In genomic region chrX:13733506-13733905, GRCh38 we compare ENCODE assay signal across 9 cellular contexts. TPM values are rescaled to one million over a fixed set of nuclear protein-coding genes. Genes with fewer than 3 reads are reported as not detected.
DNase-seq lines count a peak whose midpoint lies in the region; ATAC-seq, FAIRE-seq and TF ChIP-seq lines count a peak whose summit lies in the region.
"Had no signal": no experiment of that assay in that cellular context is flagged by ENCODE, and none has a peak within 500 bp of the region (broad histone marks: within the 10 kb centered on the region; RNA-seq: fewer than 3 reads in every experiment).

No MANE protein-coding gene starts in this region.

- peak overlapping the region; percentile 97 for H3K4me3 Mint-ChIP-seq in memory B cell

- H3K27me3 ChIP-seq in cardiac muscle cell (no peaks in the 10 kb centered on the region), GM12878 (replicated peaks in 1 of 2; ENCODE audit: control insufficient read depth in 2 of 2, insufficient read depth in 2 of 2, low read length in 1 of 2) (no peaks in the 10 kb centered on the region), uterus (no peaks in the 10 kb centered on the region)

- H3K4me3 ChIP-seq in cardiac muscle cell (peak overlapping the region; percentile 77), GM12878 (peak overlapping the region; percentile 78), uterus (peak overlapping the region; percentile 60 to 61)

- no peaks in the 10 kb centered on the region for H3K9me3 Mint-ChIP-seq in memory B cell

- TF ChIP-seq CTCF in cardiac muscle cell (IDR thresholded peaks at IDR 0.05; ENCODE audit: low read depth, low read length): no peak
- TF ChIP-seq CTCF in GM12878 (IDR thresholded peaks at IDR 0.05 in 2 of 3, conservative IDR thresholded peaks at IDR 0.05 in 1 of 3; ENCODE audit: control insufficient read depth in 2 of 3, extremely low read depth in 1 of 3, insufficient read depth in 1 of 3, low read depth in 3 of 3, low read length in 3 of 3): no peak
- TF ChIP-seq CTCF in uterus (IDR thresholded peaks at IDR 0.05): no peak

- DNase-seq in cardiac muscle cell (ENCODE audit: low read depth in 1 of 2, low spot score in 1 of 2) (no peak), Right ventricle myocardium inferior (ENCODE audit: missing footprints) (no peak), GM12878 (ENCODE audit: low read depth, low spot score) (no peak), memory B cell (ENCODE audit: low spot score in 2 of 2) (no peak), uterus (no peak), NCI-H128 (lab: John Stamatoyannopoulos, UW; ENCODE audit: unreplicated experiment) (no peak), COLO829 (ENCODE audit: low spot score) (no peak)
- DNase-seq: KBM-7 had no signal

- peaks cover 26% of the 10 kb centered on the region for H3K4me1 Mint-ChIP-seq in memory B cell

- CTCF ChIA-PET in GM12878 (lab: Yijun Ruan, JAX): interaction anchor here (1.4 to 8.2 kb wide), 5 partner anchors 12 to 74 kb away, joined by 5 to 113 read pairs (median 5); no protein-coding TSS in a partner anchor

- H3K4me1 ChIP-seq in cardiac muscle cell (ENCODE audit: low read depth): peaks cover 13% of the 10 kb centered on the region
- no peaks in the 10 kb centered on the region for H3K4me1 ChIP-seq in GM12878 (ENCODE audit: control insufficient read depth, insufficient read depth, low read length)
- no peaks in the 10 kb centered on the region for H3K4me1 ChIP-seq in uterus

- POLR2A ChIA-PET in GM12878 (lab: Charles Lee): interaction anchor here (2.7 to 8.3 kb wide), 2 partner anchors 39 to 46 kb away, joined by 16 to 130 read pairs; partner anchors contain the start of gene RAB9A

- TF ChIP-seq POLR2A in GM12878 (IDR thresholded peaks at IDR 0.05; ENCODE audit: low read depth, low read length): no peak
- TF ChIP-seq POLR2A in uterus (IDR thresholded peaks at IDR 0.05): no peak

- no peaks in the 10 kb centered on the region for H4K20me1 ChIP-seq in GM12878 (ENCODE audit: control insufficient read depth, insufficient read depth)

- H3K36me3 ChIP-seq in cardiac muscle cell: peaks cover 12% of the 10 kb centered on the region
- no peaks in the 10 kb centered on the region; a peak in 1 of 4 replicates for H3K36me3 ChIP-seq in GM12878 (ENCODE audit: control insufficient read depth in 2 of 2, insufficient read depth in 2 of 2, low read length in 1 of 2)
- H3K36me3 ChIP-seq in uterus: no peaks in the 10 kb centered on the region

- H3K27me3 Mint-ChIP-seq in memory B cell: no peaks in the 10 kb centered on the region

- in situ Hi-C loops in GM12878 (cut with MboI): no loop called here

- H3K27ac ChIP-seq in cardiac muscle cell (peak overlapping the region; percentile 90), GM12878 (ENCODE audit: control insufficient read depth, insufficient read depth) (peak overlapping the region; percentile 87), uterus (peak overlapping the region; percentile 83 to 87)

- H3K9me3 ChIP-seq in cardiac muscle cell (ENCODE audit: low read depth): no peaks in the 10 kb centered on the region
- H3K9me3 ChIP-seq in GM12878 (replicated peaks; ENCODE audit: control insufficient read depth, insufficient read depth, low read length): no peaks in the 10 kb centered on the region
- H3K9me3 ChIP-seq in uterus: no peaks in the 10 kb centered on the region

- TF ChIP-seq RAD21 in GM12878 (IDR thresholded peaks at IDR 0.05; ENCODE audit: insufficient read depth, low read depth, low read length): no peak

- peak; percentile 38 for FAIRE-seq in GM12878 (lab: Jason Lieb, UNC)

- SMC1A ChIA-PET in GM12878 (lab: Charles Lee; ENCODE audit: uncharacterized antibody, unreplicated experiment): interaction anchor here (0.6 to 6.8 kb wide), 12 partner anchors 8 to 298 kb away, joined by 3 to 173 read pairs (median 8); partner anchors contain the start of gene RAB9A

- ATAC-seq in Right ventricle myocardium inferior (no peak), GM12878 (no peak), memory B cell (ENCODE audit: low read depth) (no peak), HG02938 (IDR thresholded peaks at IDR 0.05; ENCODE audit: unreplicated experiment) (no peak)

- H3K36me3 Mint-ChIP-seq in memory B cell: peaks cover 10% of the 10 kb centered on the region

- peak overlapping the region; percentile 60 for H3K9ac ChIP-seq in GM12878 (ENCODE audit: control insufficient read depth, insufficient read depth, low read length)

- RAD21 ChIA-PET in GM12878 (lab: Charles Lee; ENCODE audit: unreplicated experiment): interaction anchor here (0.9 to 7.9 kb wide), 13 partner anchors 9 to 643 kb away, joined by 3 to 201 read pairs (median 8); partner anchors contain the start of gene RAB9A

- H3K27ac Mint-ChIP-seq in memory B cell: peak overlapping the region; percentile 95

- peak overlapping the region; percentile 86 for H3K4me2 ChIP-seq in GM12878 (ENCODE audit: control insufficient read depth, insufficient read depth)

- WGBS in GM12878 (ENCODE audit: insufficient coverage, insufficient replicate concordance, low lambda C conversion rate, missing lambda C conversion rate): 14% methylated on average over 4 of the region's 4 CpGs

- BruUV-seq in GM12878 (replicated peaks; lab: Mats Ljungman, UMichigan): TSS peak; percentile 73

- intact Hi-C loops in Right ventricle myocardium inferior (cut with DNase I) (loop anchor here (5.0 kb wide), 2 partner anchors 41 to 71 kb away; no protein-coding TSS in a partner anchor), GM12878 (cut with micrococcal nuclease; ENCODE audit: unreplicated experiment) (loop anchor here (5.0 kb wide), 2 partner anchors 76 to 1139 kb away; partner anchors contain the start of genes FANCB and MOSPD2), uterus (cut with DNase I; ENCODE audit: low total_unique reads) (loop anchor here (10.0 kb wide), 1 partner anchor 49 kb away; the partner anchor contains the start of gene RAB9A)

- peaks cover 58% of the 10 kb centered on the region for H3K79me2 ChIP-seq in GM12878 (ENCODE audit: control insufficient read depth, insufficient read depth, low read length)

- TF ChIP-seq EP300 in GM12878 (IDR thresholded peaks at IDR 0.05; ENCODE audit: borderline replicate concordance in 1 of 2, control insufficient read depth in 1 of 2, low read depth in 2 of 2, low read length in 2 of 2): no peak

- no peak overlapping the region for H2AFZ ChIP-seq in GM12878 (ENCODE audit: control insufficient read depth, low read depth, low read length)

RNA-seq across cellular contexts. Expression of gene TRAPPC2, which starts 0.9 kb away (rescaled TPM):
- 22.4 and 25.2 TPM in 2 replicates for total RNA-seq in cardiac muscle cell
- 27.9 and 35.1 TPM in 2 replicates for polyA plus RNA-seq in cardiac muscle cell
- total RNA-seq in Right ventricle myocardium inferior: 7.1 TPM
- total RNA-seq in GM12878 (2013; cell fraction: nucleolus; rRNA removed): 27.6 and 32.3 TPM in 2 replicates
- 21.0 and 30.0 TPM in 2 replicates for total RNA-seq in GM12878 (2014; rRNA removed)
- 24.8 and 26.2 TPM in 2 replicates for total RNA-seq in GM12878 (2014; rRNA removed; fragmentation: Illumina TruSeq; extraction: Trizol)
- total RNA-seq in GM12878 (2021): 17.5 and 17.8 TPM in 2 replicates
- 23.8 TPM for polyA plus RNA-seq in GM12878 (2011; ENCODE audit: low read depth)
- polyA plus RNA-seq in GM12878 (2011; rRNA removed): 28.4 and 30.7 TPM in 2 replicates
- polyA plus RNA-seq in GM12878 (2011; cell fraction: cytosol; rRNA removed): 13.5 and 19.6 TPM in 2 replicates
- 11.8 and 13.8 TPM in 2 replicates for polyA plus RNA-seq in GM12878 (2011; cell fraction: nucleus; rRNA removed)
- 14.5 and 17.8 TPM in 2 replicates for polyA plus RNA-seq in GM12878 (2012)
- polyA plus RNA-seq in GM12878 (2014; fragmentation: Illumina TruSeq; extraction: Trizol): 14.6 and 23.0 TPM in 2 replicates
- polyA plus RNA-seq in GM12878 (2014; fragmentation: Nextera tagmentation; extraction: Ambion mirVana): 10 to 100 TPM; 18.3 to 27.5 TPM
- polyA plus RNA-seq in GM12878 (2014; rRNA removed): 12.4 and 14.8 TPM in 2 replicates
- 10 to 100 TPM; 21.6 to 26.6 TPM for polyA plus RNA-seq in GM12878 (2016; fragmentation: Nextera tagmentation; extraction: Ambion mirVana)
- 15.3 and 18.7 TPM in 2 replicates for polyA minus RNA-seq in GM12878 (2011; rRNA and poly(A)+ RNA removed)
- polyA minus RNA-seq in GM12878 (2011; cell fraction: cytosol; rRNA and poly(A)+ RNA removed): 10.3 and 13.9 TPM in 2 replicates
- 10.0 and 15.9 TPM in 2 replicates for polyA minus RNA-seq in GM12878 (2011; cell fraction: nucleus; rRNA and poly(A)+ RNA removed)
- total RNA-seq in uterus: 10 to 100 TPM in 3 of 4 donors, 1 to 10 TPM in 1; 5.6 to 48.0 (median 22.8) TPM

RNA-seq across cellular contexts. Expression of gene OFD1, which starts 1.0 kb away (rescaled TPM):
- total RNA-seq in cardiac muscle cell: 45.0 and 46.6 TPM in 2 replicates
- 48.0 and 69.7 TPM in 2 replicates for polyA plus RNA-seq in cardiac muscle cell
- total RNA-seq in Right ventricle myocardium inferior: 7.1 TPM
- 173 and 178 TPM in 2 replicates for total RNA-seq in GM12878 (2013; cell fraction: nucleolus; rRNA removed)
- 22.4 and 27.7 TPM in 2 replicates for total RNA-seq in GM12878 (2014; rRNA removed)
- total RNA-seq in GM12878 (2014; rRNA removed; fragmentation: Illumina TruSeq; extraction: Trizol): 39.5 and 43.7 TPM in 2 replicates
- 30.6 and 34.0 TPM in 2 replicates for total RNA-seq in GM12878 (2021)
- 17.6 TPM for polyA plus RNA-seq in GM12878 (2011; ENCODE audit: low read depth)
- 77.2 and 107 TPM in 2 replicates for polyA plus RNA-seq in GM12878 (2011; rRNA removed)
- 32.3 and 33.2 TPM in 2 replicates for polyA plus RNA-seq in GM12878 (2011; cell fraction: cytosol; rRNA removed)
- polyA plus RNA-seq in GM12878 (2011; cell fraction: nucleus; rRNA removed): 186 and 224 TPM in 2 replicates
- polyA plus RNA-seq in GM12878 (2012): 25.2 and 35.0 TPM in 2 replicates
- 33.3 and 43.7 TPM in 2 replicates for polyA plus RNA-seq in GM12878 (2014; fragmentation: Illumina TruSeq; extraction: Trizol)
- 10 to 100 TPM; 43.0 to 64.5 TPM for polyA plus RNA-seq in GM12878 (2014; fragmentation: Nextera tagmentation; extraction: Ambion mirVana)
- polyA plus RNA-seq in GM12878 (2014; rRNA removed): 23.6 and 23.7 TPM in 2 replicates
- 10 to 100 TPM; 32.6 to 34.2 TPM for polyA plus RNA-seq in GM12878 (2016; fragmentation: Nextera tagmentation; extraction: Ambion mirVana)
- 38.1 and 44.5 TPM in 2 replicates for polyA minus RNA-seq in GM12878 (2011; rRNA and poly(A)+ RNA removed)
- polyA minus RNA-seq in GM12878 (2011; cell fraction: cytosol; rRNA and poly(A)+ RNA removed): 18.8 and 19.2 TPM in 2 replicates
- 85.6 and 109 TPM in 2 replicates for polyA minus RNA-seq in GM12878 (2011; cell fraction: nucleus; rRNA and poly(A)+ RNA removed)
- total RNA-seq in uterus: 100 to 1,000 TPM in 1 of 4 donors, 10 to 100 TPM in 3; 24.1 to 172 (median 49.7) TPM

RNA-seq across cellular contexts. Expression of gene RAB9A, which starts 44.6 kb away (rescaled TPM):
- total RNA-seq in cardiac muscle cell: 33.7 and 34.8 TPM in 2 replicates
- 36.3 and 56.6 TPM in 2 replicates for polyA plus RNA-seq in cardiac muscle cell
- total RNA-seq in Right ventricle myocardium inferior: 20.7 TPM
- total RNA-seq in GM12878 (2013; cell fraction: nucleolus; rRNA removed): 34.3 and 39.0 TPM in 2 replicates
- 42.1 and 54.1 TPM in 2 replicates for total RNA-seq in GM12878 (2014; rRNA removed)
- total RNA-seq in GM12878 (2014; rRNA removed; fragmentation: Illumina TruSeq; extraction: Trizol): 50.5 and 53.1 TPM in 2 replicates
- 43.2 and 44.2 TPM in 2 replicates for total RNA-seq in GM12878 (2021)
- polyA plus RNA-seq in GM12878 (2011; ENCODE audit: low read depth): 21.1 TPM
- polyA plus RNA-seq in GM12878 (2011; rRNA removed): 142 and 180 TPM in 2 replicates
- 58.5 and 62.9 TPM in 2 replicates for polyA plus RNA-seq in GM12878 (2011; cell fraction: cytosol; rRNA removed)
- polyA plus RNA-seq in GM12878 (2011; cell fraction: nucleus; rRNA removed): 50.2 and 59.5 TPM in 2 replicates
- 31.9 and 49.2 TPM in 2 replicates for polyA plus RNA-seq in GM12878 (2012)
- polyA plus RNA-seq in GM12878 (2014; fragmentation: Illumina TruSeq; extraction: Trizol): 47.0 and 68.3 TPM in 2 replicates
- polyA plus RNA-seq in GM12878 (2014; fragmentation: Nextera tagmentation; extraction: Ambion mirVana): 10 to 100 TPM; 49.2 to 49.3 TPM
- polyA plus RNA-seq in GM12878 (2014; rRNA removed): 52.4 and 64.6 TPM in 2 replicates
- 10 to 100 TPM; 64.8 to 76.4 TPM for polyA plus RNA-seq in GM12878 (2016; fragmentation: Nextera tagmentation; extraction: Ambion mirVana)
- polyA minus RNA-seq in GM12878 (2011; rRNA and poly(A)+ RNA removed): 52.1 and 73.6 TPM in 2 replicates
- polyA minus RNA-seq in GM12878 (2011; cell fraction: cytosol; rRNA and poly(A)+ RNA removed): 26.5 and 27.1 TPM in 2 replicates
- polyA minus RNA-seq in GM12878 (2011; cell fraction: nucleus; rRNA and poly(A)+ RNA removed): 14.7 and 17.5 TPM in 2 replicates
- total RNA-seq in uterus: 10 to 100 TPM; 27.2 to 40.2 (median 28.2) TPM
